ENCODE assay signal across 1 cellular context in the genomic region with DNA sequence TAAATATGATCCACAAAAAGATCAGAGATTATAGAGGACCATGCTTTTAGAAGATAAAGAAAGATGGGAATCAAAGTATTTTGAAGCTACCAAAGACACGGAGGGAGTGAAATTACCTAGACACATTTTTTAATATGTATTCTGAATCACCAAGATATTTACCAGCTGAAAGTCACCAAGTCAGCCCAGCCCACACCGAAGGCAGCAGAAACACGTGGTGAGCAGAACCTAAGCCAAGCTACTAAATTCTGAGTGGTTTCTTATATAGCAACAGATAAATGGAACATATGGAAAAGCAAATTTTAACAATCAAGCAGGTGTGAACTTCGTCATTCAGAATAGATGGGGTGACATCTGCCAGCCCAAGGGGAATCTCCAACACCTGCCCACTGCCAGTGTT.
TF ChIP-seq lines count a peak whose summit lies in the region.

No MANE protein-coding gene starts in this region.

TF ChIP-seq in IMR-90, 13 proteins besides CTCF, POLR2A, EP300 and RAD21:
- no peak for TF ChIP-seq SMC3 (IDR thresholded peaks at IDR 0.05; ENCODE audit: low read depth, low read length)
- no peak for TF ChIP-seq MAFK (IDR thresholded peaks at IDR 0.05; ENCODE audit: low read depth, low read length)
- TF ChIP-seq, protein P1, sequence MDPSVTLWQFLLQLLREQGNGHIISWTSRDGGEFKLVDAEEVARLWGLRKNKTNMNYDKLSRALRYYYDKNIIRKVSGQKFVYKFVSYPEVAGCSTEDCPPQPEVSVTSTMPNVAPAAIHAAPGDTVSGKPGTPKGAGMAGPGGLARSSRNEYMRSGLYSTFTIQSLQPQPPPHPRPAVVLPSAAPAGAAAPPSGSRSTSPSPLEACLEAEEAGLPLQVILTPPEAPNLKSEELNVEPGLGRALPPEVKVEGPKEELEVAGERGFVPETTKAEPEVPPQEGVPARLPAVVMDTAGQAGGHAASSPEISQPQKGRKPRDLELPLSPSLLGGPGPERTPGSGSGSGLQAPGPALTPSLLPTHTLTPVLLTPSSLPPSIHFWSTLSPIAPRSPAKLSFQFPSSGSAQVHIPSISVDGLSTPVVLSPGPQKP (IDR thresholded peaks at IDR 0.05; ENCODE audit: borderline replicate concordance, low read depth, low read length): no peak
- TF ChIP-seq, protein P2, sequence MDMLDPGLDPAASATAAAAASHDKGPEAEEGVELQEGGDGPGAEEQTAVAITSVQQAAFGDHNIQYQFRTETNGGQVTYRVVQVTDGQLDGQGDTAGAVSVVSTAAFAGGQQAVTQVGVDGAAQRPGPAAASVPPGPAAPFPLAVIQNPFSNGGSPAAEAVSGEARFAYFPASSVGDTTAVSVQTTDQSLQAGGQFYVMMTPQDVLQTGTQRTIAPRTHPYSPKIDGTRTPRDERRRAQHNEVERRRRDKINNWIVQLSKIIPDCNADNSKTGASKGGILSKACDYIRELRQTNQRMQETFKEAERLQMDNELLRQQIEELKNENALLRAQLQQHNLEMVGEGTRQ (IDR thresholded peaks at IDR 0.05; ENCODE audit: low read depth, low read length): no peak
- TF ChIP-seq CHD1 (IDR thresholded peaks at IDR 0.05; ENCODE audit: low read depth, low read length): no peak
- no peak for TF ChIP-seq BHLHE40 (IDR thresholded peaks at IDR 0.05; ENCODE audit: low read depth, low read length)
- TF ChIP-seq NFE2L2 (IDR thresholded peaks at IDR 0.05; ENCODE audit: low read depth, low read length): no peak
- no peak for TF ChIP-seq FOS (IDR thresholded peaks at IDR 0.05; ENCODE audit: low read depth, low read length)
- TF ChIP-seq RFX5 (IDR thresholded peaks at IDR 0.05; ENCODE audit: low read depth, low read length): no peak
- no peak for TF ChIP-seq MAZ (IDR thresholded peaks at IDR 0.05; ENCODE audit: borderline replicate concordance, low read depth, low read length)
